In genomic region chr3:160378331-160379109, GRCh38 we compare ENCODE assay signal across 21 cellular contexts. TPM values are rescaled to one million over a fixed set of nuclear protein-coding genes. Genes with fewer than 3 reads are reported as not detected.
DNase-seq lines count a peak whose midpoint lies in the region; ATAC-seq and TF ChIP-seq lines count a peak whose summit lies in the region.
"Had no signal": no experiment of that assay in that cellular context is flagged by ENCODE, and none has a peak within 500 bp of the region (broad histone marks: within the 10 kb centered on the region; RNA-seq: fewer than 3 reads in every experiment).

No MANE protein-coding gene starts in this region.

- no peaks in the 10 kb centered on the region for H3K9me3 Mint-ChIP-seq in MCF 10A (ENCODE audit: unreplicated experiment)
- H3K9me3 Mint-ChIP-seq in activated T-helper 2 cell treated with anti-CD3 and anti-CD28 coated beads, Interferon-gamma antibody, Interleukin-2, Interleukin-4, amounts not matched to agents 10 μg/mL and 5 μg/mL and 100 μg/mL, durations not matched to agents 14 hours and 24 hours and 36 hours, result no peaks in the 10 kb centered on the region
- H3K9me3 Mint-ChIP-seq: CD8-positive, alpha-beta T cell had no signal

- no peak overlapping the region for H2AFZ ChIP-seq in mammary epithelial cell (ENCODE audit: low read depth, low read length)

- H3K4me2 ChIP-seq in mammary epithelial cell (ENCODE audit: insufficient read depth, low read depth, low read length), result peak overlapping the region; percentile 54
- H3K4me2 ChIP-seq: BLaER1 had no signal

- H3K27ac ChIP-seq in mammary epithelial cell (ENCODE audit: insufficient read depth, low read depth, low read length) (peak overlapping the region; percentile 8), brain microvascular endothelial cell (no peak overlapping the region), left lung (no peak overlapping the region)
- H3K27ac ChIP-seq: BLaER1 had no signal

- H3K36me3 Mint-ChIP-seq in MCF 10A (ENCODE audit: insufficient read depth, unreplicated experiment), result peaks cover 41% of the 10 kb centered on the region
- peaks cover 39% of the 10 kb centered on the region for H3K36me3 Mint-ChIP-seq in activated T-helper 2 cell treated with anti-CD3 and anti-CD28 coated beads, Interferon-gamma antibody, Interleukin-2, Interleukin-4, amounts not matched to agents 10 μg/mL and 5 μg/mL and 100 μg/mL, durations not matched to agents 14 hours and 24 hours and 36 hours (ENCODE audit: low read depth)

- in situ Hi-C loops in mammary epithelial cell (cut with MboI; ENCODE audit: low sequenced_read_pairs in 2 of 2) (no loop called here), brain microvascular endothelial cell (cut with HindIII; ENCODE audit: low pct_ligation_motif_present, low sequenced_read_pairs) (no loop called here)

- no peak overlapping the region for H3K4me3 Mint-ChIP-seq in MCF 10A (ENCODE audit: unreplicated experiment)
- H3K4me3 Mint-ChIP-seq in activated T-helper 2 cell treated with anti-CD3 and anti-CD28 coated beads, Interferon-gamma antibody, Interleukin-2, Interleukin-4, amounts not matched to agents 10 μg/mL and 5 μg/mL and 100 μg/mL, durations not matched to agents 14 hours and 24 hours and 36 hours (ENCODE audit: low read depth), result no peak overlapping the region
- H3K4me3 Mint-ChIP-seq: CD8-positive, alpha-beta T cell; IgD-negative memory B cell had no signal

- H3K27me3 ChIP-seq in mammary epithelial cell (ENCODE audit: insufficient read depth, low read length) (no peaks in the 10 kb centered on the region), brain microvascular endothelial cell (replicated peaks) (no peaks in the 10 kb centered on the region), left lung (no peaks in the 10 kb centered on the region)
- H3K27me3 ChIP-seq: BLaER1 had no signal

- WGBS in mammary epithelial cell (ENCODE audit: low coverage, missing lambda C conversion rate), result 33% methylated on average over 1 of the region's 1 CpG

- no peak for TF ChIP-seq CTCF in mammary epithelial cell (conservative IDR thresholded peaks at IDR 0.05 in 1 of 2, IDR thresholded peaks at IDR 0.05 in 1 of 2; ENCODE audit: extremely low read depth in 1 of 2, insufficient read depth in 1 of 2, low read depth in 1 of 2, low read length in 2 of 2)
- no peak for TF ChIP-seq CTCF in MCF 10A (IDR thresholded peaks at IDR 0.05; ENCODE audit: unreplicated experiment)
- TF ChIP-seq CTCF in brain microvascular endothelial cell (IDR thresholded peaks at IDR 0.05; ENCODE audit: low read depth, low read length, missing control alignments), result no peak
- TF ChIP-seq CTCF in fibroblast of the aortic adventitia (IDR thresholded peaks at IDR 0.05; ENCODE audit: insufficient read depth, low read length), result no peak
- no peak for TF ChIP-seq CTCF in left lung (IDR thresholded peaks at IDR 0.05)

- H3K9me3 ChIP-seq in mammary epithelial cell (replicated peaks; ENCODE audit: insufficient read depth, low read length) (no peaks in the 10 kb centered on the region), left lung (no peaks in the 10 kb centered on the region)
- H3K9me3 ChIP-seq: BLaER1 had no signal

- H3K27me3 Mint-ChIP-seq in MCF 10A (ENCODE audit: insufficient read depth, unreplicated experiment), result no peaks in the 10 kb centered on the region
- no peaks in the 10 kb centered on the region for H3K27me3 Mint-ChIP-seq in activated T-helper 2 cell treated with anti-CD3 and anti-CD28 coated beads, Interferon-gamma antibody, Interleukin-2, Interleukin-4, amounts not matched to agents 10 μg/mL and 5 μg/mL and 100 μg/mL, durations not matched to agents 14 hours and 24 hours and 36 hours (ENCODE audit: low read depth)
- H3K27me3 Mint-ChIP-seq: IgD-negative memory B cell had no signal

- H3K36me3 ChIP-seq in mammary epithelial cell (ENCODE audit: insufficient read depth, low read length) (peaks cover 13% of the 10 kb centered on the region), brain microvascular endothelial cell (replicated peaks) (no peaks in the 10 kb centered on the region), left lung (peaks cover 0 to 6% of the 10 kb centered on the region in 2 donors)

- no peak overlapping the region for H3K9ac ChIP-seq in mammary epithelial cell (ENCODE audit: insufficient read depth, low read length)
- H3K9ac ChIP-seq: BLaER1 had no signal

- intact Hi-C loops in mammary epithelial cell (cut with micrococcal nuclease) (no loop called here), MCF 10A (cut with micrococcal nuclease) (no loop called here), left lung (cut with DNase I) (no loop called here)
- intact Hi-C loops in activated T-helper 2 cell treated with anti-CD3 and anti-CD28 coated beads, Interferon-gamma antibody, Interleukin-2, Interleukin-4, amounts not matched to agents 10 μg/mL and 5 μg/mL and 100 μg/mL, durations not matched to agents 14 hours and 24 hours and 36 hours (cut with micrococcal nuclease), result no loop called here

- H3K4me3 ChIP-seq in mammary epithelial cell (replicated peaks in 1 of 3; ENCODE audit: insufficient read depth in 1 of 3, low read depth in 2 of 3, low read length in 3 of 3), result no peak overlapping the region
- H3K4me3 ChIP-seq in brain microvascular endothelial cell (ENCODE audit: low read depth, low read length), result no peak overlapping the region
- H3K4me3 ChIP-seq in fibroblast of the aortic adventitia (ENCODE audit: low read depth, low read length), result no peak overlapping the region
- H3K4me3 ChIP-seq in left lung, result no peak overlapping the region
- H3K4me3 ChIP-seq: BLaER1, GM12878 had no signal

- ATAC-seq in left lung (no peak), HG02763 (IDR thresholded peaks at IDR 0.05; ENCODE audit: unreplicated experiment) (no peak)
- ATAC-seq: CD8-positive, alpha-beta T cell; GM12878 had no signal

- H3K27ac Mint-ChIP-seq in MCF 10A (ENCODE audit: low read depth, unreplicated experiment), result no peak overlapping the region
- no peak overlapping the region for H3K27ac Mint-ChIP-seq in activated T-helper 2 cell treated with anti-CD3 and anti-CD28 coated beads, Interferon-gamma antibody, Interleukin-2, Interleukin-4, amounts not matched to agents 10 μg/mL and 5 μg/mL and 100 μg/mL, durations not matched to agents 14 hours and 24 hours and 36 hours
- H3K27ac Mint-ChIP-seq: CD8-positive, alpha-beta T cell; IgD-negative memory B cell had no signal

- peak; percentile 28 for DNase-seq in mammary epithelial cell
- no peak for DNase-seq in MCF 10A (ENCODE audit: unreplicated experiment)
- peak; percentile 16 for DNase-seq in brain microvascular endothelial cell
- DNase-seq in fibroblast of the aortic adventitia (ENCODE audit: low read depth), result peak; percentile 40
- no peak for DNase-seq in superior temporal gyrus (ENCODE audit: extremely low spot score)
- no peak for DNase-seq in left lung
- DNase-seq in activated T-helper 2 cell treated with anti-CD3 and anti-CD28 coated beads, Interferon-gamma antibody, Interleukin-2, Interleukin-4, amounts not matched to agents 10 μg/mL and 5 μg/mL and 100 μg/mL, durations not matched to agents 14 hours and 24 hours and 36 hours (ENCODE audit: low spot score), result no peak
- DNase-seq: CD8-positive, alpha-beta T cell; DND-41; GDM1; NCI-H1417; NCI-H187 treated with DMSO at 0.1 percent for 48 hours; NCI-H446; NCI-H69; OCI-M1; RPMI8226; SIG-M5 had no signal

- BruUV-seq in mammary epithelial cell (replicated peaks; lab: Mats Ljungman, UMichigan) (no TSS peak), MCF 10A (replicated peaks; lab: Mats Ljungman, UMichigan) (no TSS peak)

- POLR2A ChIA-PET in MCF 10A (lab: Yijun Ruan, JAX), result interaction anchor here (0.5 to 1.1 kb wide), 3 partner anchors 8 to 150 kb away, joined by 3 read pairs; no protein-coding TSS in a partner anchor

- dilution Hi-C loops in mammary epithelial cell (cut with HindIII; ENCODE audit: low sequenced_read_pairs), result no loop called here

- peaks cover 20% of the 10 kb centered on the region for H3K4me1 ChIP-seq in mammary epithelial cell (ENCODE audit: insufficient read depth, low read length)
- no peaks in the 10 kb centered on the region for H3K4me1 ChIP-seq in left lung
- H3K4me1 ChIP-seq: BLaER1 had no signal

- CTCF ChIA-PET in mammary epithelial cell (lab: Charles Lee; ENCODE audit: low non-redundant PET), result no interaction called here
- CTCF ChIA-PET in MCF 10A (lab: Yijun Ruan, JAX), result no interaction called here

- peaks cover 5% of the 10 kb centered on the region for H3K79me2 ChIP-seq in mammary epithelial cell (ENCODE audit: insufficient read depth, low read length)

- H3K4me1 Mint-ChIP-seq in MCF 10A (ENCODE audit: insufficient read depth, unreplicated experiment), result peaks cover 15% of the 10 kb centered on the region
- peaks cover 12% of the 10 kb centered on the region for H3K4me1 Mint-ChIP-seq in activated T-helper 2 cell treated with anti-CD3 and anti-CD28 coated beads, Interferon-gamma antibody, Interleukin-2, Interleukin-4, amounts not matched to agents 10 μg/mL and 5 μg/mL and 100 μg/mL, durations not matched to agents 14 hours and 24 hours and 36 hours (ENCODE audit: low read depth)

- no peaks in the 10 kb centered on the region for H4K20me1 ChIP-seq in mammary epithelial cell (ENCODE audit: insufficient read depth, low read length)
- H4K20me1 ChIP-seq: BLaER1 had no signal

RNA-seq across cellular contexts. Expression of gene IFT80, which starts 20.5 kb away (rescaled TPM):
- total RNA-seq in mammary epithelial cell, result 10 to 100 TPM; 21.2 to 35.3 TPM
- 8.2 TPM for polyA plus RNA-seq in mammary epithelial cell
- 8.6 TPM for polyA minus RNA-seq in mammary epithelial cell
- 22.6 and 29.0 TPM in 2 replicates for total RNA-seq in MCF 10A (2022)
- 61.0 and 79.2 TPM in 2 replicates for total RNA-seq in fibroblast of the aortic adventitia (ENCODE audit: low replicate concordance)
- 10 to 100 TPM; 27.9 to 45.0 TPM for total RNA-seq in left lung
- total RNA-seq in activated T-helper 2 cell treated with anti-CD3 and anti-CD28 coated beads, Interferon-gamma antibody, Interleukin-2, Interleukin-4, amounts not matched to agents 10 μg/mL and 5 μg/mL and 100 μg/mL, durations not matched to agents 14 hours and 24 hours and 36 hours, result 16.6 and 19.2 TPM in 2 replicates

RNA-seq across cellular contexts. Expression of gene SMC4, which starts 20.9 kb away (rescaled TPM):
- total RNA-seq in mammary epithelial cell (10 to 100 TPM; 16.8 to 91.2 TPM), MCF 10A (2022) (89.3 and 116 TPM in 2 replicates), fibroblast of the aortic adventitia (ENCODE audit: low replicate concordance) (48.7 and 130 TPM in 2 replicates), left lung (10 to 100 TPM; 68.6 to 73.5 TPM)
- polyA plus RNA-seq in mammary epithelial cell, result 35.7 TPM
- 11.1 TPM for polyA minus RNA-seq in mammary epithelial cell
- 180 and 194 TPM in 2 replicates for total RNA-seq in activated T-helper 2 cell treated with anti-CD3 and anti-CD28 coated beads, Interferon-gamma antibody, Interleukin-2, Interleukin-4, amounts not matched to agents 10 μg/mL and 5 μg/mL and 100 μg/mL, durations not matched to agents 14 hours and 24 hours and 36 hours

Comparison
In these comparisons a context has a peak if more than half of its experiments do, and no peak if none do; other contexts are left out.
1. DNase-seq: peak in mammary epithelial cell (single experiment), brain microvascular endothelial cell (single experiment) and fibroblast of the aortic adventitia (single experiment); none in MCF 10A (single experiment), superior temporal gyrus (single experiment), left lung (0 of 2) and activated T-helper 2 cell treated with anti-CD3 and anti-CD28 coated beads, Interferon-gamma antibody, Interleukin-2, Interleukin-4, amounts not matched to agents 10 μg/mL and 5 μg/mL and 100 μg/mL, durations not matched to agents 14 hours and 24 hours and 36 hours (single experiment).